Comparison of ENCODE assay signal across 21 cellular contexts in the genomic region with DNA sequence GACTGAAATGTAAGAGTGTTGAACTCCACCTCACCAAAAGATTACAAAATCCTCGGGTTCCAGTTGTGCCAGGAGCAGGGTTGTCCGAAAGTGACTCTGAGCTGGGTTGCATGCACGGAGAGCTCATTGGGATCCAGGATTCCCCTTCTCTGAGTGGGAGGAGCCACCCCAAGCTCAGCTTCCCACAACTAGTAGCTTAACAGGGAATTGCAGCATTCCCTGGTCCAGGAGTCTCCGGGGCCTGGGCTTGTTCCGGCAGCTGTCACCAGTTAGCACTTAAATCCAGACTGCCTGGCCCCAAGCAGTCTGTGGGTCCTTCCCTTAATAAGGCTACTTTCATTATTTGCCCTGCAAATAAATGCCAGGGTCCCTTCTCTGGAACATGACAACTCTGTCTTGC. TPM values are rescaled to one million over a fixed set of nuclear protein-coding genes. Genes with fewer than 3 reads are reported as not detected.
DNase-seq lines count a peak whose midpoint lies in the region; ATAC-seq and TF ChIP-seq lines count a peak whose summit lies in the region.
"Had no signal": no experiment of that assay in that cellular context is flagged by ENCODE, and none has a peak within 500 bp of the region (broad histone marks: within the 10 kb centered on the region; RNA-seq: fewer than 3 reads in every experiment).

No MANE protein-coding gene starts in this region.

- no peak for TF ChIP-seq RAD21 in IMR-90 (IDR thresholded peaks at IDR 0.05; ENCODE audit: low read length)

- H3K27ac ChIP-seq in IMR-90 (ENCODE audit: insufficient read depth, low read length) = no peak overlapping the region
- H3K27ac ChIP-seq in neural progenitor cell = no peak overlapping the region
- H3K27ac ChIP-seq: BLaER1, hepatocyte, thoracic aorta had no signal

- peaks cover 20% of the 10 kb centered on the region for H3K27me3 ChIP-seq in IMR-90 (ENCODE audit: control insufficient read depth, insufficient read depth, low read length)
- no peaks in the 10 kb centered on the region for H3K27me3 ChIP-seq in adipocyte (replicated peaks; ENCODE audit: control insufficient read depth, insufficient read depth, low read length)
- H3K27me3 ChIP-seq in neural progenitor cell = no peaks in the 10 kb centered on the region
- H3K27me3 ChIP-seq: BLaER1, hepatocyte had no signal

- H4K20me1 ChIP-seq in IMR-90 (ENCODE audit: insufficient read depth, low read length) = no peaks in the 10 kb centered on the region
- H4K20me1 ChIP-seq in neural progenitor cell (ENCODE audit: low read depth) = no peaks in the 10 kb centered on the region
- H4K20me1 ChIP-seq: BLaER1 had no signal

- no peak overlapping the region for H2BK15ac ChIP-seq in IMR-90 (ENCODE audit: low read depth, low read length)

- H3F3A ChIP-seq in neural progenitor cell (ENCODE audit: low read depth) = no peaks in the 10 kb centered on the region

- POLR2A ChIA-PET in IMR-90 (lab: Charles Lee; ENCODE audit: unreplicated experiment) = no interaction called here

- no peaks in the 10 kb centered on the region for H3K9me3 ChIP-seq in IMR-90 (ENCODE audit: control insufficient read depth, insufficient read depth, low read length)
- H3K9me3 ChIP-seq in adipocyte (ENCODE audit: control insufficient read depth, low read length) = no peaks in the 10 kb centered on the region
- H3K9me3 ChIP-seq in neural progenitor cell (ENCODE audit: low read depth) = no peaks in the 10 kb centered on the region
- H3K9me3 ChIP-seq: thoracic aorta had no signal

- no peak overlapping the region for H2BK20ac ChIP-seq in IMR-90 (ENCODE audit: low read depth, low read length)

- no peak for DNase-seq in IMR-90
- peak; percentile 34 for DNase-seq in adipocyte (ENCODE audit: low read depth)
- DNase-seq in glutamatergic neuron = peak; percentile 28
- DNase-seq in neural progenitor cell (ENCODE audit: low spot score) = peak; percentile 37
- DNase-seq in OCI-M1 (lab: John Stamatoyannopoulos, UW) = no peak
- no peak for DNase-seq in NK-92 (lab: John Stamatoyannopoulos, UW; ENCODE audit: unreplicated experiment)
- no peak for DNase-seq in activated naive CD8-positive, alpha-beta T cell treated with anti-CD3 and anti-CD28 coated beads for 36 hours
- DNase-seq in HuH-7.5 (ENCODE audit: low spot score) = no peak
- DNase-seq: activated CD4-positive, alpha-beta T cell treated with anti-CD3 and anti-CD28 coated beads for 48 hours; activated CD8-positive, alpha-beta memory T cell treated with anti-CD3 and anti-CD28 coated beads, Interleukin-2, amount 50 U/mL, for 48 hours; cerebellar nuclear complex; HFFc6; natural killer cell; NCI-H1092; retina; T1000 had no signal

- H3K9ac ChIP-seq in IMR-90 (ENCODE audit: low read depth, low read length) = no peak overlapping the region
- peak overlapping the region; percentile 16 for H3K9ac ChIP-seq in adipocyte (ENCODE audit: low read length)
- H3K9ac ChIP-seq in neural progenitor cell = no peak overlapping the region
- H3K9ac ChIP-seq: BLaER1 had no signal

- H2AFZ ChIP-seq in IMR-90 (replicated peaks; ENCODE audit: low read length, poor library complexity) (no peak overlapping the region), neural progenitor cell (replicated peaks) (peak overlapping the region; percentile 51)
- H2AFZ ChIP-seq: hepatocyte had no signal

- H4K5ac ChIP-seq in IMR-90 (ENCODE audit: low read depth, low read length) = no peak overlapping the region

- H3K27ac Mint-ChIP-seq in glutamatergic neuron (ENCODE audit: unreplicated experiment) (peak overlapping the region; percentile 55), neural progenitor cell (no peak overlapping the region)
- no peak overlapping the region for H3K27ac Mint-ChIP-seq in activated naive CD8-positive, alpha-beta T cell treated with anti-CD3 and anti-CD28 coated beads for 36 hours
- H3K27ac Mint-ChIP-seq: activated naive CD4-positive, alpha-beta T cell treated with anti-CD3 and anti-CD28 coated beads, Interleukin-2, amount 50 U/mL, for 72 hours; HFFc6; natural killer cell had no signal

- CTCF ChIA-PET in IMR-90 (lab: Yijun Ruan, JAX) = interaction anchor here (1.3 kb wide), 1 partner anchor 67 kb away, joined by 3 read pairs; no protein-coding TSS in a partner anchor

- intact Hi-C loops in IMR-90 (cut with micrococcal nuclease) = no loop called here

- dilution Hi-C loops in IMR-90 (cut with HindIII; ENCODE audit: low sequenced_read_pairs, unreplicated experiment) = no loop called here

- WGBS in IMR-90 (ENCODE audit: extremely low coverage in 2 of 2, insufficient read length in 1 of 2), 2 experiments = no CpG with 5 or more reads among the region's 5 CpGs

- no peak overlapping the region for H2BK120ac ChIP-seq in IMR-90 (ENCODE audit: low read depth, low read length)

- in situ Hi-C loops in IMR-90 (cut with MboI; ENCODE audit: low sequenced_read_pairs) = no loop called here

- no peak overlapping the region for H4K8ac ChIP-seq in IMR-90 (ENCODE audit: low read depth in 2 of 2, low read length in 2 of 2)

- no peak overlapping the region for H2AK9ac ChIP-seq in IMR-90 (replicated peaks; ENCODE audit: low read depth, low read length, poor library complexity)

- H3K9me3 Mint-ChIP-seq in glutamatergic neuron (ENCODE audit: unreplicated experiment) (peaks cover 5% of the 10 kb centered on the region), neural progenitor cell (peaks cover under 1% of the 10 kb centered on the region)
- H3K9me3 Mint-ChIP-seq in activated naive CD8-positive, alpha-beta T cell treated with anti-CD3 and anti-CD28 coated beads for 36 hours = peaks cover under 1% of the 10 kb centered on the region
- H3K9me3 Mint-ChIP-seq: activated naive CD4-positive, alpha-beta T cell treated with anti-CD3 and anti-CD28 coated beads, Interleukin-2, amount 50 U/mL, for 72 hours; natural killer cell had no signal

- TF ChIP-seq CTCF in IMR-90 (conservative IDR thresholded peaks at IDR 0.05; ENCODE audit: low read depth, low read length) = no peak
- TF ChIP-seq CTCF in glutamatergic neuron (IDR thresholded peaks at IDR 0.05; ENCODE audit: partially characterized antibody, unreplicated experiment) = no peak
- no peak for TF ChIP-seq CTCF in neural progenitor cell (IDR thresholded peaks at IDR 0.05)

- no TSS peak for BruUV-seq in IMR-90 (replicated peaks; lab: Mats Ljungman, UMichigan)

- H3K4me1 Mint-ChIP-seq in glutamatergic neuron (ENCODE audit: low read depth, unreplicated experiment) (peaks cover 8% of the 10 kb centered on the region), neural progenitor cell (peaks cover 6% of the 10 kb centered on the region)
- no peaks in the 10 kb centered on the region for H3K4me1 Mint-ChIP-seq in activated naive CD8-positive, alpha-beta T cell treated with anti-CD3 and anti-CD28 coated beads for 36 hours
- H3K4me1 Mint-ChIP-seq: natural killer cell had no signal

- peaks cover 2% of the 10 kb centered on the region for H3K27me3 Mint-ChIP-seq in glutamatergic neuron (ENCODE audit: unreplicated experiment)
- peaks cover 10% of the 10 kb centered on the region for H3K27me3 Mint-ChIP-seq in neural progenitor cell (ENCODE audit: insufficient read depth, low read depth)
- H3K27me3 Mint-ChIP-seq in activated naive CD8-positive, alpha-beta T cell treated with anti-CD3 and anti-CD28 coated beads for 36 hours = peaks cover 9% of the 10 kb centered on the region

- H3K56ac ChIP-seq in IMR-90 (ENCODE audit: extremely low read depth, insufficient read depth, low read length) = no peak overlapping the region

- H3K4me1 ChIP-seq in IMR-90 (ENCODE audit: control insufficient read depth, insufficient read depth, low read length) (no peaks in the 10 kb centered on the region), adipocyte (ENCODE audit: control insufficient read depth, insufficient read depth, low read length) (peaks cover 15% of the 10 kb centered on the region), neural progenitor cell (no peaks in the 10 kb centered on the region)
- H3K4me1 ChIP-seq: BLaER1 had no signal

- H3K14ac ChIP-seq in IMR-90 (replicated peaks; ENCODE audit: low read depth, low read length) = no peak overlapping the region

- H3K23ac ChIP-seq in IMR-90 (ENCODE audit: low read depth, low read length) = no peak overlapping the region

- no peaks in the 10 kb centered on the region for H3K79me1 ChIP-seq in IMR-90 (ENCODE audit: low read depth in 1 of 2, low read length in 2 of 2)

- H3K4me3 Mint-ChIP-seq in glutamatergic neuron (ENCODE audit: unreplicated experiment) (no peak overlapping the region), neural progenitor cell (no peak overlapping the region)
- H3K4me3 Mint-ChIP-seq in activated naive CD8-positive, alpha-beta T cell treated with anti-CD3 and anti-CD28 coated beads for 36 hours = no peak overlapping the region
- H3K4me3 Mint-ChIP-seq: HFFc6, natural killer cell had no signal

- H3K18ac ChIP-seq in IMR-90 (ENCODE audit: low read depth, low read length) = no peak overlapping the region

- H2BK5ac ChIP-seq in IMR-90 (ENCODE audit: low read depth, low read length, poor library complexity, severe bottlenecking) = no peak overlapping the region

- H3K4me3 ChIP-seq in IMR-90 (ENCODE audit: insufficient read depth, low read depth, low read length) (no peak overlapping the region), adipocyte (ENCODE audit: low read length) (no peak overlapping the region), neural progenitor cell (no peak overlapping the region)
- H3K4me3 ChIP-seq: BLaER1, hepatocyte, thoracic aorta had no signal

- H3K79me2 ChIP-seq in neural progenitor cell (ENCODE audit: low read depth) = no peaks in the 10 kb centered on the region
- H3K79me2 ChIP-seq: hepatocyte had no signal

- H2AK5ac ChIP-seq in IMR-90 (ENCODE audit: low read depth, low read length) = no peak overlapping the region

- H3K9me1 ChIP-seq in IMR-90 (ENCODE audit: insufficient read depth, low read length) = no peaks in the 10 kb centered on the region

- H3K36me3 ChIP-seq in IMR-90 (ENCODE audit: control insufficient read depth, insufficient read depth, low read length) (no peaks in the 10 kb centered on the region), adipocyte (ENCODE audit: control insufficient read depth, insufficient read depth, low read length, severe bottlenecking) (no peaks in the 10 kb centered on the region), neural progenitor cell (no peaks in the 10 kb centered on the region)
- H3K36me3 ChIP-seq: BLaER1, thoracic aorta had no signal

- H3K4me2 ChIP-seq in IMR-90 (ENCODE audit: low read depth, low read length) = no peak overlapping the region
- no peak overlapping the region for H3K4me2 ChIP-seq in neural progenitor cell
- H3K4me2 ChIP-seq: BLaER1, hepatocyte had no signal

- H3K4ac ChIP-seq in IMR-90 (ENCODE audit: low read depth, low read length) = no peak overlapping the region

- H3K36me3 Mint-ChIP-seq in glutamatergic neuron (ENCODE audit: unreplicated experiment) (no peaks in the 10 kb centered on the region), neural progenitor cell (no peaks in the 10 kb centered on the region)
- no peaks in the 10 kb centered on the region for H3K36me3 Mint-ChIP-seq in activated naive CD8-positive, alpha-beta T cell treated with anti-CD3 and anti-CD28 coated beads for 36 hours
- H3K36me3 Mint-ChIP-seq: activated naive CD4-positive, alpha-beta T cell treated with anti-CD3 and anti-CD28 coated beads, Interleukin-2, amount 50 U/mL, for 72 hours; natural killer cell had no signal

- no peak overlapping the region for H4K91ac ChIP-seq in IMR-90 (ENCODE audit: insufficient read depth, low read depth, low read length)

- ATAC-seq in IMR-90 (ENCODE audit: low read depth) = peak; percentile 37
- ATAC-seq: activated naive CD4-positive, alpha-beta T cell treated with anti-CD3 and anti-CD28 coated beads, Interleukin-2, amount 50 U/mL, for 72 hours; HepG2; natural killer cell had no signal

- TF ChIP-seq POLR2A in IMR-90 (IDR thresholded peaks at IDR 0.05; ENCODE audit: low read depth, low read length) = no peak

RNA-seq across cellular contexts. Expression of gene CD9, which starts 50.1 kb away (rescaled TPM):
- total RNA-seq in IMR-90 (2012; rRNA removed) = 48.8 and 70.0 TPM in 2 replicates
- polyA plus RNA-seq in IMR-90 (2012; rRNA removed) = 69.1 and 70.9 TPM in 2 replicates
- polyA plus RNA-seq in IMR-90 (2012; cell fraction: cytosol; rRNA removed) = 50.1 and 55.3 TPM in 2 replicates
- 19.2 and 35.5 TPM in 2 replicates for polyA plus RNA-seq in IMR-90 (2012; cell fraction: nucleus; rRNA removed; ENCODE audit: low replicate concordance)
- 17.6 TPM for total RNA-seq in glutamatergic neuron (ENCODE audit: unreplicated experiment)
- total RNA-seq in neural progenitor cell (ENCODE audit: low replicate concordance) = 3.1 and 3.6 TPM in 2 replicates
- 10 to 100 TPM; 16.2 to 18.1 TPM for total RNA-seq in activated naive CD8-positive, alpha-beta T cell treated with anti-CD3 and anti-CD28 coated beads for 36 hours

Comparison
In these comparisons a context has a peak if more than half of its experiments do, and no peak if none do; other contexts are left out.
1. DNase-seq: peak in adipocyte (single experiment), glutamatergic neuron (single experiment) and neural progenitor cell (single experiment); none in IMR-90 (single experiment), OCI-M1 (single experiment), NK-92 (single experiment), activated naive CD8-positive, alpha-beta T cell treated with anti-CD3 and anti-CD28 coated beads for 36 hours (single experiment) and HuH-7.5 (single experiment).